In the genomic region with DNA sequence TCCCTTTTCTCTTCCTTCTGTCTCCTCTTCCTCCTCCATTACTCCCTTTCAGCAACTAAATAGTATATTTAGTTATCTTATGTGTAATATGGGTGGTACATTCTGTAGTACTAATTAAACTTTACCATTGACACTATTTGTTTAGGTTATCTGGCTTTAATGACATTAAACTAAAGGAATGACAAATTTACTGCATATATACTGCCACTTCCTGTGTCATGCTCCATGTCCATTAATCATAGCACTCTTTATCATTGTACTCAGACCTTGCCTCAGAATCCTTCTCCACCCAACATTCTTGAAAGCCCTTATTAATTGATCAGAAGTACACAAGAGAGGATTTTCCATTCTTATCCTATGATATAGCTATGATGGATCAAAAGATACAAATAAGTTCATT, we compare ENCODE assay signal across 19 cellular contexts.
DNase-seq lines count a peak whose midpoint lies in the region; ATAC-seq, FAIRE-seq and TF ChIP-seq lines count a peak whose summit lies in the region.
"Had no signal": no experiment of that assay in that cellular context is flagged by ENCODE, and none has a peak within 500 bp of the region (broad histone marks: within the 10 kb centered on the region; RNA-seq: fewer than 3 reads in every experiment).

No MANE protein-coding gene starts in this region.

- H3K27ac ChIP-seq in HCT116 (ENCODE audit: low read depth, low read length) (no peak overlapping the region), astrocyte (ENCODE audit: low read depth, low read length) (no peak overlapping the region), coronary artery (no peak overlapping the region), osteoblast (ENCODE audit: low read depth, low read length) (no peak overlapping the region)
- H3K27ac ChIP-seq: A549, HL-60 had no signal

- H3K79me2 ChIP-seq in HCT116 (ENCODE audit: insufficient read depth, low read length) (no peaks in the 10 kb centered on the region), astrocyte (ENCODE audit: insufficient read depth, low read length) (no peaks in the 10 kb centered on the region), osteoblast (ENCODE audit: insufficient read depth, low read length) (no peaks in the 10 kb centered on the region)

- H3K4me1 ChIP-seq in HCT116 (ENCODE audit: control insufficient read depth in 1 of 2, insufficient read depth in 2 of 2, low read length in 2 of 2), result no peaks in the 10 kb centered on the region
- no peaks in the 10 kb centered on the region for H3K4me1 ChIP-seq in astrocyte (ENCODE audit: insufficient read depth, low read length)
- no peaks in the 10 kb centered on the region for H3K4me1 ChIP-seq in osteoblast (ENCODE audit: insufficient read depth, low read length)
- H3K4me1 ChIP-seq: A549 had no signal

- H3K9me3 ChIP-seq in HCT116 (ENCODE audit: control insufficient read depth in 1 of 2, insufficient read depth in 1 of 2, low read depth in 1 of 2, low read length in 2 of 2), result no peaks in the 10 kb centered on the region
- H3K9me3 ChIP-seq in astrocyte (ENCODE audit: insufficient read depth, low read depth, low read length), result no peaks in the 10 kb centered on the region
- no peaks in the 10 kb centered on the region for H3K9me3 ChIP-seq in osteoblast (ENCODE audit: low read depth, low read length)
- H3K9me3 ChIP-seq: A549 had no signal

- H3K9me3 Mint-ChIP-seq in astrocyte (ENCODE audit: unreplicated experiment), result no peaks in the 10 kb centered on the region
- H3K9me3 Mint-ChIP-seq: H9 had no signal

- no peak overlapping the region for H3K4me2 ChIP-seq in HCT116 (ENCODE audit: low read length)
- H3K4me2 ChIP-seq in astrocyte (ENCODE audit: low read length), result no peak overlapping the region
- H3K4me2 ChIP-seq in osteoblast (ENCODE audit: insufficient read depth, low read length), result no peak overlapping the region
- H3K4me2 ChIP-seq: A549 had no signal

- CTCF ChIA-PET in HCT116 (lab: Charles Lee), result no interaction called here

- no peak for TF ChIP-seq POLR2A in HCT116 (IDR thresholded peaks at IDR 0.05; ENCODE audit: borderline replicate concordance, extremely low read depth, insufficient read depth, insufficient read length)

- no peaks in the 10 kb centered on the region for H3K27me3 Mint-ChIP-seq in astrocyte (ENCODE audit: low read depth, unreplicated experiment)
- H3K27me3 Mint-ChIP-seq: CD4-positive, alpha-beta memory T cell had no signal

- no peaks in the 10 kb centered on the region for H3K36me3 ChIP-seq in HCT116 (ENCODE audit: control insufficient read depth in 1 of 2, insufficient read depth in 2 of 2, low read length in 2 of 2)
- no peaks in the 10 kb centered on the region for H3K36me3 ChIP-seq in astrocyte (ENCODE audit: insufficient read depth, low read length)
- no peaks in the 10 kb centered on the region for H3K36me3 ChIP-seq in osteoblast (ENCODE audit: insufficient read depth, low read length)

- POLR2A ChIA-PET in HCT116 (lab: Charles Lee), result no interaction called here

- intact Hi-C loops in HCT116 (cut with micrococcal nuclease), result no loop called here

- FAIRE-seq in astrocyte (lab: Jason Lieb, UNC), result peak; percentile 20
- FAIRE-seq: A549, GM12878, H1, HTR-8/SVneo, K562 had no signal

- no peak overlapping the region for H3K4me3 ChIP-seq in HCT116 (replicated peaks in 1 of 2; ENCODE audit: low read depth in 1 of 2, low read length in 2 of 2)
- no peak overlapping the region for H3K4me3 ChIP-seq in astrocyte (ENCODE audit: insufficient read depth, low read depth, low read length)
- H3K4me3 ChIP-seq in coronary artery, result no peak overlapping the region
- H3K4me3 ChIP-seq in osteoblast (ENCODE audit: insufficient read depth, low read length), result no peak overlapping the region
- H3K4me3 ChIP-seq: A549, GM12878, K562 had no signal

- H4K20me1 ChIP-seq in HCT116 (ENCODE audit: insufficient read depth), result no peaks in the 10 kb centered on the region
- H4K20me1 ChIP-seq in astrocyte (ENCODE audit: insufficient read depth, low read length), result no peaks in the 10 kb centered on the region
- no peaks in the 10 kb centered on the region for H4K20me1 ChIP-seq in osteoblast (ENCODE audit: insufficient read depth, low read length)

- H3K27me3 ChIP-seq in HCT116 (ENCODE audit: insufficient read depth, low read length), result no peaks in the 10 kb centered on the region
- no peaks in the 10 kb centered on the region for H3K27me3 ChIP-seq in astrocyte (ENCODE audit: insufficient read depth, low read length)
- H3K27me3 ChIP-seq in osteoblast (ENCODE audit: insufficient read depth, low read length), result no peaks in the 10 kb centered on the region

- BruUV-seq in HCT116 (replicated peaks; lab: Mats Ljungman, UMichigan), result no TSS peak

- DNase-seq in EH (ENCODE audit: low read depth), result peak; percentile 25
- no peak for DNase-seq in HCT116 (ENCODE audit: low read depth, low spot score)
- DNase-seq in astrocyte (ENCODE audit: low read depth), result no peak
- DNase-seq in coronary artery (ENCODE audit: low spot score), result no peak
- no peak for DNase-seq in osteoblast (ENCODE audit: insufficient read length, low spot score, missing footprints)
- DNase-seq: AML-193; CD4-positive, alpha-beta memory T cell; DMS153; DND-41; H9; IMR-90 had no signal

- RAD21 ChIA-PET in HCT116 (lab: Charles Lee; ENCODE audit: low non-redundant PET in 1 of 2, low total read pairs in 2 of 2, uncharacterized antibody in 2 of 2, unreplicated experiment in 2 of 2), result no interaction called here

- H3K4me3 Mint-ChIP-seq in astrocyte (ENCODE audit: unreplicated experiment), result no peak overlapping the region
- H3K4me3 Mint-ChIP-seq: CD14-positive monocyte; CD4-positive, alpha-beta memory T cell; H9 had no signal

- no peak for TF ChIP-seq RAD21 in HCT116 (IDR thresholded peaks at IDR 0.05; ENCODE audit: low read depth)

- TF ChIP-seq CTCF in HCT116 (IDR thresholded peaks at IDR 0.05 in 2 of 3, conservative IDR thresholded peaks at IDR 0.05 in 1 of 3; ENCODE audit: borderline replicate concordance in 1 of 3, insufficient read depth in 1 of 3, low read depth in 2 of 3, low read length in 2 of 3) (no peak), astrocyte (IDR thresholded peaks at IDR 0.05; ENCODE audit: insufficient read depth, low read depth, low read length) (no peak), coronary artery (IDR thresholded peaks at IDR 0.05) (no peak), osteoblast (IDR thresholded peaks at IDR 0.05; ENCODE audit: extremely low read depth, low read depth, low read length) (no peak)

- ATAC-seq in HCT116 (no peak), HG02981 (IDR thresholded peaks at IDR 0.05; ENCODE audit: unreplicated experiment) (no peak)
- ATAC-seq: A549, GM12878, K562 had no signal

- H3K9ac ChIP-seq in HCT116 (ENCODE audit: low read length), result no peak overlapping the region
- no peak overlapping the region for H3K9ac ChIP-seq in astrocyte (ENCODE audit: low read length)

- no peaks in the 10 kb centered on the region for H3K4me1 Mint-ChIP-seq in astrocyte (ENCODE audit: low read depth, unreplicated experiment)
- H3K4me1 Mint-ChIP-seq: CD14-positive monocyte; CD4-positive, alpha-beta memory T cell had no signal

- no peaks in the 10 kb centered on the region for H3K9me2 ChIP-seq in HCT116 (ENCODE audit: insufficient read depth)

- H3K36me3 Mint-ChIP-seq in astrocyte (ENCODE audit: low read depth, unreplicated experiment), result no peaks in the 10 kb centered on the region
- H3K36me3 Mint-ChIP-seq: CD14-positive monocyte; CD4-positive, alpha-beta memory T cell had no signal

- H3K27ac Mint-ChIP-seq in astrocyte (ENCODE audit: unreplicated experiment), result no peak overlapping the region
- H3K27ac Mint-ChIP-seq: CD14-positive monocyte; CD4-positive, alpha-beta memory T cell; H9 had no signal

- H2AFZ ChIP-seq in HCT116 (ENCODE audit: low read depth, low read length, poor library complexity, severe bottlenecking) (peak overlapping the region; percentile 14), astrocyte (ENCODE audit: low read depth, low read length) (no peak overlapping the region), osteoblast (ENCODE audit: low read length) (no peak overlapping the region)

TF ChIP-seq in HCT116, 20 proteins besides CTCF, POLR2A, EP300 and RAD21 (continues in another document):
- TF ChIP-seq SIN3A (IDR thresholded peaks at IDR 0.05; ENCODE audit: low read depth) (no peak), EZH2phosphoT487 (IDR thresholded peaks at IDR 0.05; ENCODE audit: borderline replicate concordance) (no peak), JUND (IDR thresholded peaks at IDR 0.05) (no peak), ZNF274 (IDR thresholded peaks at IDR 0.05; ENCODE audit: low read depth, low read length) (no peak), EZH2 (IDR thresholded peaks at IDR 0.05) (no peak), ELF1 (IDR thresholded peaks at IDR 0.05; ENCODE audit: borderline replicate concordance, low read depth) (no peak), SP1 (IDR thresholded peaks at IDR 0.05; ENCODE audit: low read depth) (no peak), CBX3 (IDR thresholded peaks at IDR 0.05; ENCODE audit: low read depth) (no peak), YY1 (IDR thresholded peaks at IDR 0.05; ENCODE audit: extremely low read depth, insufficient replicate concordance, low read depth, low read length) (no peak), POLR2AphosphoS5 (IDR thresholded peaks at IDR 0.05; ENCODE audit: low read depth, low read length) (no peak), SRF (IDR thresholded peaks at IDR 0.05; ENCODE audit: low read depth) (no peak)
- TF ChIP-seq, protein P1, sequence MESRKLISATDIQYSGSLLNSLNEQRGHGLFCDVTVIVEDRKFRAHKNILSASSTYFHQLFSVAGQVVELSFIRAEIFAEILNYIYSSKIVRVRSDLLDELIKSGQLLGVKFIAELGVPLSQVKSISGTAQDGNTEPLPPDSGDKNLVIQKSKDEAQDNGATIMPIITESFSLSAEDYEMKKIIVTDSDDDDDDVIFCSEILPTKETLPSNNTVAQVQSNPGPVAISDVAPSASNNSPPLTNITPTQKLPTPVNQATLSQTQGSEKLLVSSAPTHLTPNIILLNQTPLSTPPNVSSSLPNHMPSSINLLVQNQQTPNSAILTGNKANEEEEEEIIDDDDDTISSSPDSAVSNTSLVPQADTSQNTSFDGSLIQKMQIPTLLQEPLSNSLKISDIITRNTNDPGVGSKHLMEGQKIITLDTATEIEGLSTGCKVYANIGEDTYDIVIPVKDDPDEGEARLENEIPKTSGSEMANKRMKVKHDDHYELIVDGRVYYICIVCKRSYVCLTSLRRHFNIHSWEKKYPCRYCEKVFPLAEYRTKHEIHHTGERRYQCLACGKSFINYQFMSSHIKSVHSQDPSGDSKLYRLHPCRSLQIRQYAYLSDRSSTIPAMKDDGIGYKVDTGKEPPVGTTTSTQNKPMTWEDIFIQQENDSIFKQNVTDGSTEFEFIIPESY (IDR thresholded peaks at IDR 0.05; ENCODE audit: extremely low read depth, insufficient replicate concordance, low read length), result no peak
